8 cellular contexts compared by ENCODE assay signal in genomic region chr20:10511166-10511506, GRCh38.
DNase-seq lines count a peak whose midpoint lies in the region; ATAC-seq, FAIRE-seq and TF ChIP-seq lines count a peak whose summit lies in the region.

No MANE protein-coding gene starts in this region.

- no peak for TF ChIP-seq RAD21 in liver (IDR thresholded peaks at IDR 0.05)

- ATAC-seq in CD4-positive, CD25-positive, alpha-beta regulatory T cell (ENCODE audit: low read depth in 2 of 2) = no peak
- ATAC-seq in HG02571 (IDR thresholded peaks at IDR 0.05; ENCODE audit: unreplicated experiment) = peak; percentile 16
- ATAC-seq in GM18520 (IDR thresholded peaks at IDR 0.05; ENCODE audit: unreplicated experiment) = no peak

- no peaks in the 10 kb centered on the region for H3K27me3 ChIP-seq in CD4-positive, CD25-positive, alpha-beta regulatory T cell (ENCODE audit: control insufficient read depth, insufficient read depth, low read length)
- H3K27me3 ChIP-seq in liver (ENCODE audit: control insufficient read depth in 4 of 4, insufficient read depth in 4 of 4, low read length in 3 of 4) = no peaks in the 10 kb centered on the region

- H3K36me3 Mint-ChIP-seq in CD4-positive, CD25-positive, alpha-beta regulatory T cell = peaks cover 3% of the 10 kb centered on the region
- peaks cover 2% of the 10 kb centered on the region for H3K36me3 Mint-ChIP-seq in activated CD4-positive, alpha-beta memory T cell treated with anti-CD3 and anti-CD28 coated beads, Interleukin-2, amount 10 ng/mL, durations not matched to agents 7 days and 5 days (ENCODE audit: low read depth)

- H3K27ac Mint-ChIP-seq in CD4-positive, CD25-positive, alpha-beta regulatory T cell = peak overlapping the region; percentile 20 to 91 (median 62)
- H3K27ac Mint-ChIP-seq in activated CD4-positive, alpha-beta memory T cell treated with anti-CD3 and anti-CD28 coated beads, Interleukin-2, amount 10 ng/mL, durations not matched to agents 7 days and 5 days = peak overlapping the region; percentile 61

- peaks cover 21% of the 10 kb centered on the region for H3K4me1 ChIP-seq in CD4-positive, CD25-positive, alpha-beta regulatory T cell (ENCODE audit: control insufficient read depth, insufficient read depth, low read length, poor library complexity, severe bottlenecking)
- H3K4me1 ChIP-seq in liver (ENCODE audit: control insufficient read depth in 4 of 4, insufficient read depth in 4 of 4, low read length in 3 of 4) = peaks cover 3 to 9% (median 7%) of the 10 kb centered on the region in 4 donors

- no peak for DNase-seq in CD4-positive, CD25-positive, alpha-beta regulatory T cell
- DNase-seq in activated CD4-positive, alpha-beta memory T cell treated with anti-CD3 and anti-CD28 coated beads, Interleukin-2, amount 10 ng/mL, durations not matched to agents 7 days and 5 days = no peak
- DNase-seq in RCC 7860 (ENCODE audit: low spot score) (no peak), NCI-H526 (lab: John Stamatoyannopoulos, UW) (no peak)
- DNase-seq in activated CD8-positive, alpha-beta memory T cell treated with anti-CD3 and anti-CD28 coated beads for 24 hours = no peak

- H3K9ac ChIP-seq in liver (ENCODE audit: low read depth in 1 of 2, low read length in 2 of 2) = no peak overlapping the region

- FAIRE-seq in RCC 7860 (lab: Jason Lieb, UNC) = no peak

- H3K4me1 Mint-ChIP-seq in CD4-positive, CD25-positive, alpha-beta regulatory T cell = peaks cover 15 to 38% (median 31%) of the 10 kb centered on the region in 4 donors
- H3K4me1 Mint-ChIP-seq in activated CD4-positive, alpha-beta memory T cell treated with anti-CD3 and anti-CD28 coated beads, Interleukin-2, amount 10 ng/mL, durations not matched to agents 7 days and 5 days = peaks cover 45% of the 10 kb centered on the region

- CTCF ChIA-PET in activated CD4-positive, alpha-beta memory T cell treated with anti-CD3 and anti-CD28 coated beads, Interleukin-2, amount 10 ng/mL, durations not matched to agents 7 days and 5 days (lab: Charles Lee) = interaction anchor here (1.0 to 1.2 kb wide), 2 partner anchors 77 to 81 kb away, joined by 3 to 4 read pairs; partner anchors contain the start of gene MKKS

- no peaks in the 10 kb centered on the region for H3K36me3 ChIP-seq in CD4-positive, CD25-positive, alpha-beta regulatory T cell (ENCODE audit: control insufficient read depth, insufficient read depth, low read length)
- no peaks in the 10 kb centered on the region for H3K36me3 ChIP-seq in liver (ENCODE audit: control insufficient read depth in 4 of 4, insufficient read depth in 3 of 4, low read depth in 1 of 4, low read length in 3 of 4)

- WGBS in liver = 91% methylated on average over 3 of the region's 3 CpGs

- peak overlapping the region; percentile 18 for H3K4me3 ChIP-seq in CD4-positive, CD25-positive, alpha-beta regulatory T cell (ENCODE audit: low read depth, low read length)
- no peak overlapping the region for H3K4me3 ChIP-seq in liver (ENCODE audit: low read depth in 1 of 3, low read length in 3 of 3)

- H3K9me3 Mint-ChIP-seq in CD4-positive, CD25-positive, alpha-beta regulatory T cell = no peaks in the 10 kb centered on the region
- H3K9me3 Mint-ChIP-seq in activated CD4-positive, alpha-beta memory T cell treated with anti-CD3 and anti-CD28 coated beads, Interleukin-2, amount 10 ng/mL, durations not matched to agents 7 days and 5 days = no peaks in the 10 kb centered on the region

- POLR2A ChIA-PET in activated CD4-positive, alpha-beta memory T cell treated with anti-CD3 and anti-CD28 coated beads, Interleukin-2, amount 10 ng/mL, durations not matched to agents 7 days and 5 days (lab: Charles Lee) = interaction anchor here (0.9 to 3.4 kb wide), 3 partner anchors 16 to 77 kb away, joined by 3 to 18 read pairs (median 4); partner anchors contain the start of genes MKKS and SLX4IP

- H3K9me3 ChIP-seq in CD4-positive, CD25-positive, alpha-beta regulatory T cell (ENCODE audit: control insufficient read depth in 2 of 2, low read length in 2 of 2) = no peaks in the 10 kb centered on the region
- no peaks in the 10 kb centered on the region for H3K9me3 ChIP-seq in liver (ENCODE audit: control insufficient read depth in 4 of 4, low read length in 3 of 4)

- H3K4me3 Mint-ChIP-seq in CD4-positive, CD25-positive, alpha-beta regulatory T cell = peak overlapping the region in 3 of 4 donors; percentile 49 to 70 (median 51)
- H3K4me3 Mint-ChIP-seq in activated CD4-positive, alpha-beta memory T cell treated with anti-CD3 and anti-CD28 coated beads, Interleukin-2, amount 10 ng/mL, durations not matched to agents 7 days and 5 days = peak overlapping the region; percentile 5

- no peaks in the 10 kb centered on the region for H3K27me3 Mint-ChIP-seq in CD4-positive, CD25-positive, alpha-beta regulatory T cell
- H3K27me3 Mint-ChIP-seq in activated CD4-positive, alpha-beta memory T cell treated with anti-CD3 and anti-CD28 coated beads, Interleukin-2, amount 10 ng/mL, durations not matched to agents 7 days and 5 days = no peaks in the 10 kb centered on the region

- H3K27ac ChIP-seq in CD4-positive, CD25-positive, alpha-beta regulatory T cell (ENCODE audit: insufficient read depth, low read length, poor library complexity, severe bottlenecking) = no peak overlapping the region
- H3K27ac ChIP-seq in liver (ENCODE audit: low read depth in 1 of 2, low read length in 2 of 2) = peak overlapping the region; percentile 47 to 48

- TF ChIP-seq CTCF in liver (IDR thresholded peaks at IDR 0.05; ENCODE audit: low read depth, low read length, missing input control) = no peak

TF ChIP-seq in liver, 16 proteins besides CTCF, POLR2A, EP300 and RAD21:
- TF ChIP-seq TAF1 (conservative IDR thresholded peaks at IDR 0.05) = no peak
